In the genomic region with DNA sequence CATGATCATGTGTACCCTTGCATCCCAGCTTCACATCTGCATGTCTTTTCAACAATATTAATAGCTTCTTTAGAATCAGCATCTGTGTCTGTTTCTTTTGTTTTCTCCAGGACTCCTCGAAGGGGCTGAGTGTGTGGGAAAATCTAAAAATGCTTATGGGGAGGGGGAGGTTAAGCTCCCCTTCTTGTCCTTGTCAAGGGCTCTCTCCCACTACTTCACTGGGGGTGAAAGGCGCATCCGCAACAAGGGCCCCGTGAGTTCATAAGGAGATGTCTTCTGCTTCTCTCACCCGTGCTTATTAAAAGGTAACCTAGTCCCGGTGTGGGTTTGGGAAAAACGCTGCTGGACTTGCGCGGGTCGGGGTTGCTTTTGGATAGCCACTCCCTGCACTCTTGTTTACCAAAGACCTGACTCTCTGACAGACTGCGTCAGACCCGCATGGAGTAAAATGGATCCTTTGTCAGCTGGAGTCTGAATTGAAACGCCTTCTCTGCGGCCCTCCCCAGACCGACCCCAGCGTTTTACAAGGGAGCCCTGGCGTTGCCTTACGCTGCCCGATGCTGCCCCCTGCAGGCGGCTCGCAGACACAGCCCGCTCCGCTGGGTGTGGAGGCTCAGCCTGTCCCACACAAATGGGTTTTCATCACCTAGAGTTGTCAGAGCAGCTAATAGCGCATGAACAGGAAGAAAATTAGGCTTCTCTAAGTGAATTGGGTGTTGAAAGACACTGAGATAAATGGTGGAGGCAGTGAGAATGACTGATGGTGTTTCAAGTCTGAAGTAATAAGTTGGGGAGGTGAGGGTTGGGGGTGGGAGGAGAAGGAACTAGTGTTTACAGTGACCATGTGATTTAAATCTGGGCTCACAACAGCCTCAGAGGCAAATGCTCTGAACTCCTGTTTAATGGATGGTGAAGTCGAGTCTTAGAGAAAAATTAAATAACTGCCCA, we compare ENCODE assay signal across 8 cellular contexts. TPM values are rescaled to one million over a fixed set of nuclear protein-coding genes. Genes with fewer than 3 reads are reported as not detected.
DNase-seq lines count a peak whose midpoint lies in the region; ATAC-seq and TF ChIP-seq lines count a peak whose summit lies in the region.

No MANE protein-coding gene starts in this region.

- TF ChIP-seq RAD21 in neural cell (conservative IDR thresholded peaks at IDR 0.05) = peak; percentile 100

- peak overlapping the region; percentile 77 for H3K4me3 Mint-ChIP-seq in activated T-helper 17 cell treated with anti-CD3 and anti-CD28 coated beads, Interleukin-2, amount 50 U/mL, for 72 hours
- H3K4me3 Mint-ChIP-seq in stimulated activated naive CD8-positive, alpha-beta T cell treated with anti-CD3 and anti-CD28 coated beads, Interleukin-15, amount 100 ng/mL, for 72 hours = peak overlapping the region; percentile 65 to 74

- peak; percentile 56 for TF ChIP-seq EP300 in neural cell (conservative IDR thresholded peaks at IDR 0.05; ENCODE audit: poor library complexity, severe bottlenecking)

- H2AFZ ChIP-seq in neural cell (ENCODE audit: low read depth, low read length) = peak overlapping the region; percentile 23

- ATAC-seq in GM21825 (IDR thresholded peaks at IDR 0.05; ENCODE audit: unreplicated experiment) = peak; percentile 57
- ATAC-seq in activated T-helper 17 cell treated with anti-CD3 and anti-CD28 coated beads, Interleukin-2, amount 50 U/mL, for 72 hours (replicated peaks) = peak; percentile 62
- peak; percentile 89 for ATAC-seq in stimulated activated naive CD8-positive, alpha-beta T cell treated with anti-CD3 and anti-CD28 coated beads, Interleukin-15, amount 100 ng/mL, for 72 hours

- no peak overlapping the region for H3K4me2 ChIP-seq in neural cell (ENCODE audit: low read length)

- no peaks in the 10 kb centered on the region for H3K9me3 Mint-ChIP-seq in activated T-helper 17 cell treated with anti-CD3 and anti-CD28 coated beads, Interleukin-2, amount 50 U/mL, for 72 hours
- H3K9me3 Mint-ChIP-seq in stimulated activated naive CD8-positive, alpha-beta T cell treated with anti-CD3 and anti-CD28 coated beads, Interleukin-15, amount 100 ng/mL, for 72 hours = peaks cover 0 to 1% of the 10 kb centered on the region in 2 donors

- H4K20me1 ChIP-seq in neural cell (ENCODE audit: insufficient read depth) = no peaks in the 10 kb centered on the region

- no peaks in the 10 kb centered on the region for H3K27me3 Mint-ChIP-seq in activated T-helper 17 cell treated with anti-CD3 and anti-CD28 coated beads, Interleukin-2, amount 50 U/mL, for 72 hours
- peaks cover 13% of the 10 kb centered on the region for H3K27me3 Mint-ChIP-seq in stimulated activated naive CD8-positive, alpha-beta T cell treated with anti-CD3 and anti-CD28 coated beads, Interleukin-15, amount 100 ng/mL, for 72 hours

- H3K4me3 ChIP-seq in fibroblast of pulmonary artery (replicated peaks; ENCODE audit: low read depth, low read length) = peak overlapping the region; percentile 21
- peak overlapping the region; percentile 21 for H3K4me3 ChIP-seq in neural cell (ENCODE audit: low read length)

- H3K36me3 ChIP-seq in neural cell (ENCODE audit: insufficient read depth, low read length) = no peaks in the 10 kb centered on the region

- no peaks in the 10 kb centered on the region for H3K9me2 ChIP-seq in neural cell (ENCODE audit: insufficient read depth, low read length)

- H3K27ac Mint-ChIP-seq in activated T-helper 17 cell treated with anti-CD3 and anti-CD28 coated beads, Interleukin-2, amount 50 U/mL, for 72 hours = peak overlapping the region; percentile 92
- H3K27ac Mint-ChIP-seq in stimulated activated naive CD8-positive, alpha-beta T cell treated with anti-CD3 and anti-CD28 coated beads, Interleukin-15, amount 100 ng/mL, for 72 hours = peak overlapping the region; percentile 24 to 68

- H3K9me3 ChIP-seq in neural cell (ENCODE audit: low read length) = no peaks in the 10 kb centered on the region

- H3K36me3 Mint-ChIP-seq in activated T-helper 17 cell treated with anti-CD3 and anti-CD28 coated beads, Interleukin-2, amount 50 U/mL, for 72 hours (ENCODE audit: low read depth) = no peaks in the 10 kb centered on the region

- no peaks in the 10 kb centered on the region for H3F3A ChIP-seq in neural cell (ENCODE audit: insufficient read depth, low read length, poor library complexity, severe bottlenecking)

- H3K79me2 ChIP-seq in neural cell (replicated peaks; ENCODE audit: insufficient read depth, low read length) = no peaks in the 10 kb centered on the region

- H3K4me1 Mint-ChIP-seq in activated T-helper 17 cell treated with anti-CD3 and anti-CD28 coated beads, Interleukin-2, amount 50 U/mL, for 72 hours = peaks cover 37% of the 10 kb centered on the region
- H3K4me1 Mint-ChIP-seq in stimulated activated naive CD8-positive, alpha-beta T cell treated with anti-CD3 and anti-CD28 coated beads, Interleukin-15, amount 100 ng/mL, for 72 hours = peaks cover 65% of the 10 kb centered on the region

- H3K27ac ChIP-seq in neural cell (ENCODE audit: low read length) = peak overlapping the region; percentile 69

- peak overlapping the region; percentile 47 for H3K9ac ChIP-seq in neural cell (ENCODE audit: low read length)

- H3K27me3 ChIP-seq in neural cell (ENCODE audit: insufficient read depth, low read depth, low read length) = no peaks in the 10 kb centered on the region

- peak; percentile 96 for TF ChIP-seq CTCF in fibroblast of pulmonary artery (IDR thresholded peaks at IDR 0.05; ENCODE audit: low read length, missing control alignments)
- TF ChIP-seq CTCF in neural cell (IDR thresholded peaks at IDR 0.05; ENCODE audit: poor library complexity, severe bottlenecking) = peak; percentile 99

- peak; percentile 88 for DNase-seq in DMS53 (lab: John Stamatoyannopoulos, UW)
- peak; percentile 87 for DNase-seq in LHCN-M2 (ENCODE audit: low read depth)
- peak; percentile 66 for DNase-seq in RKO (ENCODE audit: low spot score)
- DNase-seq in fibroblast of pulmonary artery (ENCODE audit: low read depth) = peak; percentile 88
- peak; percentile 91 to 93 for DNase-seq in stimulated activated naive CD8-positive, alpha-beta T cell treated with anti-CD3 and anti-CD28 coated beads, Interleukin-15, amount 100 ng/mL, for 72 hours

TF ChIP-seq in neural cell, 6 proteins besides CTCF, POLR2A, EP300 and RAD21:
- no peak for TF ChIP-seq EZH2 (IDR thresholded peaks at IDR 0.05; ENCODE audit: borderline replicate concordance, insufficient read depth, low read length, poor library complexity, severe bottlenecking)
- TF ChIP-seq REST (IDR thresholded peaks at IDR 0.05; ENCODE audit: borderline replicate concordance) = peak; percentile 47
- peak; percentile 55 for TF ChIP-seq POLR2AphosphoS5 (IDR thresholded peaks at IDR 0.05)
- peak; percentile 49 for TF ChIP-seq MXI1 (conservative IDR thresholded peaks at IDR 0.05; ENCODE audit: poor library complexity, severe bottlenecking)
- peak; percentile 99 for TF ChIP-seq SMC3 (conservative IDR thresholded peaks at IDR 0.05; ENCODE audit: poor library complexity)
- TF ChIP-seq TAF1 (IDR thresholded peaks at IDR 0.05; ENCODE audit: low read depth) = no peak

RNA-seq across cellular contexts. Expression of gene IER5, which starts 53.9 kb away (rescaled TPM):
- 99.0 and 107 TPM in 2 replicates for total RNA-seq in LHCN-M2 (2014; rRNA removed)
- 41.8 TPM for polyA plus RNA-seq in LHCN-M2 (2012)
- total RNA-seq in activated T-helper 17 cell treated with anti-CD3 and anti-CD28 coated beads, Interleukin-2, amount 50 U/mL, for 72 hours = 10 to 100 TPM; 40.9 to 60.4 TPM
- polyA plus RNA-seq in neural cell = 8.4 and 8.9 TPM in 2 replicates
- 17.7 and 22.2 TPM in 2 replicates for polyA minus RNA-seq in neural cell

Comparison
In these comparisons a context has a peak if more than half of its experiments do, and no peak if none do; other contexts are left out.
1. Peak in every context shown above with its lines: DNase-seq, ATAC-seq, H3K4me3 ChIP-seq and H3K27ac ChIP-seq.